Comparison of ENCODE assay signal across 23 cellular contexts in the genomic region with DNA sequence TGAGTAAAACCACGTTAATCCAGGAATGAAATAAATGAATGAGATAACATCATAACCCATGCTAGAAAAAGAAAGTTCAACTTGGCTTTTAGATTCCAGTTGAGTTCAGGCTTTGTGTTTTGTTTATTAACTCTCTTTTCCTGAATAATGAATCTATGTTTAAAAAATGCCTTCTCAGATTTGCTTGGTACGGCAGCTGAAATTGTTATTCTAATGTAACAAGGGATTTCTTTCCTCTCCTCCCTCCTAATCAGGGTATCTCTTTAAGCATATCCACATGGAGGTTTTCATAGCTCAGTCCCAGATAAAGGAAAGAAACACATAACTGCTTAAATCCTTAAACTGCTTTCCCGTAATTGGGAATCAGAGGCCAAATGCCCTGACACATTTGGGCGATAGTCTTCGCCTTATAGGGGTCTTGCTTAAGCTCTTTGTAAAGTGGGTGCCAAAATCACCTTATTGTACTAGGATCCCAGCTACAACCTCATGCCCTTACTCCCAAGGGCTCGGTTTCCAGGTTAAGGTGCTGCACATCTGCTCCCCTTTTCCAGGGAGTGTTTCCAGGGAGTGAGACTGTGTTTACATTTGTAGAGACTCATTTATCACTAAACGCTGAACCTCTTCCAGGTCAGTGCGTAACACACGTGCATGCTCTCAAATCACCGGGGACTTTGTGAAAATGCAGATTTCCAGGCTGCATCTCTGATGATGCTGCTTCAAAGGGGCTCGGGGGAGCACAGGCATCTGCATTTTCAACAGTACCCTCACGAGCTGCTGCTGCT.
A peak's percentile ranks its signal among the peaks of the same experiment; 100 is the strongest.
DNase-seq lines count a peak whose midpoint lies in the region; FAIRE-seq and TF ChIP-seq lines count a peak whose summit lies in the region.
"Had no signal": no experiment of that assay in that cellular context is flagged by ENCODE, and none has a peak within 500 bp of the region (broad histone marks: within the 10 kb centered on the region; RNA-seq: fewer than 3 reads in every experiment).

No MANE protein-coding gene starts in this region.

- H3K27me3 Mint-ChIP-seq in progenitor cell of endocrine pancreas, result peaks cover 41% of the 10 kb centered on the region

- TF ChIP-seq POLR2A in GM12891 (IDR thresholded peaks at IDR 0.05; ENCODE audit: low read depth, low read length), result no peak

- H3K9ac ChIP-seq in rectal smooth muscle tissue (ENCODE audit: low read length), result no peak overlapping the region

- no peak overlapping the region for H3K4me3 Mint-ChIP-seq in progenitor cell of endocrine pancreas (ENCODE audit: low read depth)
- H3K4me3 Mint-ChIP-seq: B cell, IgD-negative memory B cell had no signal

- no peaks in the 10 kb centered on the region for H3K9me3 ChIP-seq in small intestine (ENCODE audit: control insufficient read depth, low read depth)
- H3K9me3 ChIP-seq: MG63 had no signal

- peak; percentile 1 for DNase-seq in NCI-H2171 treated with DMSO at 0.1 percent for 48 hours (lab: John Stamatoyannopoulos, UW)
- no peak for DNase-seq in NCI-H2171 (lab: John Stamatoyannopoulos, UW)
- peak; percentile 69 for DNase-seq in fibroblast of villous mesenchyme (ENCODE audit: low read depth)
- DNase-seq in progenitor cell of endocrine pancreas (ENCODE audit: low spot score, unreplicated experiment), result no peak
- no peak for DNase-seq in small intestine
- no peak for DNase-seq in stimulated activated naive CD4-positive, alpha-beta T cell treated with Interleukin-2 at 50 U/mL for 16 hours (lab: John Stamatoyannopoulos, UW)
- no peak for DNase-seq in GM12891 (ENCODE audit: insufficient read length, low spot score)
- DNase-seq: DMS79 treated with DMSO at 0.1 percent for 48 hours, Kasumi-1, MG63, NCI-H1092 treated with DMSO at 0.1 percent for 48 hours, NCI-H2081, NCI-H2227 treated with DMSO at 0.1 percent for 48 hours, NCI-H510A treated with DMSO at 0.1 percent for 48 hours, NCI-H774 had no signal

- H3K27ac ChIP-seq in rectal smooth muscle tissue (ENCODE audit: low read depth, low read length) (peak overlapping the region; percentile 64), small intestine (ENCODE audit: low read depth in 1 of 2, low read length in 1 of 2) (no peak overlapping the region)
- H3K27ac ChIP-seq: 22Rv1, HL-60, SK-N-MC had no signal

- 36 to 47% (median 43%) methylated on average over 12 of the region's 12 CpGs for WGBS in small intestine, 3 donors

- H3K4me3 ChIP-seq in fibroblast of villous mesenchyme (ENCODE audit: low read depth, low read length) (no peak overlapping the region), rectal smooth muscle tissue (ENCODE audit: low read length) (no peak overlapping the region), small intestine (ENCODE audit: low read depth in 1 of 2, low read length in 2 of 2) (no peak overlapping the region)
- H3K4me3 ChIP-seq: MG63, SK-N-MC had no signal

- no peaks in the 10 kb centered on the region for H3K36me3 Mint-ChIP-seq in progenitor cell of endocrine pancreas (ENCODE audit: insufficient read depth)
- H3K36me3 Mint-ChIP-seq: IgD-negative memory B cell had no signal

- no peaks in the 10 kb centered on the region for H3K9me3 Mint-ChIP-seq in progenitor cell of endocrine pancreas (ENCODE audit: low read depth)
- H3K9me3 Mint-ChIP-seq: IgD-negative memory B cell had no signal

- H3K36me3 ChIP-seq in rectal smooth muscle tissue (ENCODE audit: control insufficient read depth, insufficient read depth, low read length) (no peaks in the 10 kb centered on the region), small intestine (ENCODE audit: control insufficient read depth in 2 of 2, insufficient read depth in 2 of 2, low read length in 2 of 2) (no peaks in the 10 kb centered on the region)
- H3K36me3 ChIP-seq: MG63 had no signal

- peaks cover 5% of the 10 kb centered on the region for H3K4me1 Mint-ChIP-seq in progenitor cell of endocrine pancreas (ENCODE audit: low read depth)
- H3K4me1 Mint-ChIP-seq: B cell, IgD-negative memory B cell had no signal

- H3K4me1 ChIP-seq in rectal smooth muscle tissue (ENCODE audit: control insufficient read depth, insufficient read depth, low read length) (peaks cover 36% of the 10 kb centered on the region), small intestine (ENCODE audit: control insufficient read depth in 2 of 2, insufficient read depth in 1 of 2, low read depth in 1 of 2, low read length in 1 of 2) (no peaks in the 10 kb centered on the region)

- no peak overlapping the region for H3K27ac Mint-ChIP-seq in progenitor cell of endocrine pancreas
- H3K27ac Mint-ChIP-seq: B cell, IgD-negative memory B cell had no signal

- H3K27me3 ChIP-seq in rectal smooth muscle tissue (ENCODE audit: control insufficient read depth, insufficient read depth, low read length) (no peaks in the 10 kb centered on the region), small intestine (ENCODE audit: control insufficient read depth in 2 of 2, insufficient read depth in 2 of 2, low read length in 2 of 2) (no peaks in the 10 kb centered on the region)
- H3K27me3 ChIP-seq: MG63 had no signal

- TF ChIP-seq CTCF in fibroblast of villous mesenchyme (IDR thresholded peaks at IDR 0.05; ENCODE audit: insufficient read depth, low read depth, low read length), result no peak
- TF ChIP-seq CTCF in progenitor cell of endocrine pancreas (IDR thresholded peaks at IDR 0.05; ENCODE audit: unreplicated experiment), result no peak

- no peak for FAIRE-seq in small intestine (lab: Jason Lieb, UNC)
- FAIRE-seq in GM12891 (lab: Jason Lieb, UNC), result no peak
- FAIRE-seq: HTR-8/SVneo, RCC 7860 had no signal

TF ChIP-seq in GM12891, 5 proteins besides CTCF, POLR2A, EP300 and RAD21:
- TF ChIP-seq POLR2AphosphoS5 (IDR thresholded peaks at IDR 0.05; ENCODE audit: low read depth, low read length) (no peak), POU2F2 (IDR thresholded peaks at IDR 0.05; ENCODE audit: low read depth, low read length) (no peak), TAF1 (IDR thresholded peaks at IDR 0.05; ENCODE audit: low read depth, low read length) (no peak), SPI1 (IDR thresholded peaks at IDR 0.05; ENCODE audit: low read depth, low read length) (no peak), PAX5 (IDR thresholded peaks at IDR 0.05; ENCODE audit: insufficient read depth, low read length, severe bottlenecking) (no peak)

Comparison
In these comparisons a context has a peak if more than half of its experiments do, and no peak if none do; other contexts are left out.
1. DNase-seq: peak in NCI-H2171 treated with DMSO at 0.1 percent for 48 hours (single experiment) and fibroblast of villous mesenchyme (single experiment); none in NCI-H2171 (single experiment), progenitor cell of endocrine pancreas (single experiment), small intestine (single experiment), stimulated activated naive CD4-positive, alpha-beta T cell treated with Interleukin-2 at 50 U/mL for 16 hours (single experiment) and GM12891 (single experiment).